In the genomic region with DNA sequence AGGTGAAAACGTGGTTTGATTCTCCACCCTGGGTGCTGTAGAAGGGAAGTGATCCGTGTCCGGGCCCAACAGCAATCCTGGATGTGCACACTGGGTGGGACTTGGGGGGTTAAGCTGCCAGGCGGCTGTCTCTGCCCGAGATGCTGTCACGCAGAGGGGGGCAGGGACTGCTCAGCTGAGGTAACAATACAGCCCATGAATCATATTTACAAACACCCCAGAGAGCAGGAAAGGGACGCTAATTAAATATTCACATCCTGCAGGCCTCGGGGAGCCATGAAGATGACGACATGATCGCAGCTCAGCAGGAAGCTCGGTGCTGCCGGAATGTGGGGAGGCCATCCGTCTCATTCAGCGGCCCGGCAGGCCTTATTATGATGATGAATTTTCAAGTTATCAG, we compare ENCODE assay signal across 9 cellular contexts. TPM values are rescaled to one million over a fixed set of nuclear protein-coding genes. Genes with fewer than 3 reads are reported as not detected.
DNase-seq lines count a peak whose midpoint lies in the region; ATAC-seq and TF ChIP-seq lines count a peak whose summit lies in the region.
"Had no signal": no experiment of that assay in that cellular context is flagged by ENCODE, and none has a peak within 500 bp of the region (broad histone marks: within the 10 kb centered on the region; RNA-seq: fewer than 3 reads in every experiment).

No MANE protein-coding gene starts in this region.

- TF ChIP-seq CTCF in astrocyte of the cerebellum (IDR thresholded peaks at IDR 0.05; ENCODE audit: low read depth, low read length, missing control alignments) = no peak
- TF ChIP-seq CTCF in lower lobe of right lung (IDR thresholded peaks at IDR 0.05) = no peak

- in situ Hi-C loops in astrocyte of the cerebellum (cut with HindIII; ENCODE audit: low sequenced_read_pairs) = no loop called here

- H3K27ac ChIP-seq in lower lobe of right lung = peak overlapping the region; percentile 58

- H3K36me3 ChIP-seq in lower lobe of right lung = no peaks in the 10 kb centered on the region

- H3K4me3 ChIP-seq in astrocyte of the cerebellum (ENCODE audit: low read depth, low read length) (no peak overlapping the region), lower lobe of right lung (no peak overlapping the region)

- peak in 1 of 2 donors; percentile 24 for ATAC-seq in lower lobe of right lung
- ATAC-seq in HG02970 (IDR thresholded peaks at IDR 0.05; ENCODE audit: low FRiP score, unreplicated experiment) = no peak
- ATAC-seq in HG02763 (IDR thresholded peaks at IDR 0.05; ENCODE audit: unreplicated experiment) = no peak

- H3K4me1 ChIP-seq in lower lobe of right lung = no peaks in the 10 kb centered on the region

- DNase-seq in AG20443 (ENCODE audit: low spot score) (peak; percentile 81), M059J (ENCODE audit: low read depth) (peak; percentile 73), astrocyte of the cerebellum (ENCODE audit: low read depth) (peak; percentile 47), lower lobe of right lung (peak; percentile 40), islet precursor cell (no peak), amygdala (lab: John Stamatoyannopoulos, UW) (no peak)

- no peaks in the 10 kb centered on the region for H3K27me3 ChIP-seq in lower lobe of right lung (ENCODE audit: low read depth)

- no peaks in the 10 kb centered on the region for H3K9me3 ChIP-seq in lower lobe of right lung

- intact Hi-C loops in lower lobe of right lung (cut with DNase I) = no loop called here

RNA-seq across cellular contexts. Expression of a gene that starts 17.9 kb away (rescaled TPM):
- total RNA-seq in M059J (2014; rRNA removed; shearing (Covaris generic)) = not detected in 2 replicates
- total RNA-seq in lower lobe of right lung = not detected
- total RNA-seq: SK-MEL-5 had no signal

RNA-seq across cellular contexts. Expression of a gene that starts 22.8 kb away (rescaled TPM):
- total RNA-seq in M059J (2014; rRNA removed; shearing (Covaris generic)) = 61.7 and 64.5 TPM in 2 replicates
- 44.4 TPM for total RNA-seq in lower lobe of right lung

RNA-seq across cellular contexts. Expression of a gene that starts 57.9 kb away (rescaled TPM):
- 2.3 TPM in 1 of 2 replicates, not detected in the other for total RNA-seq in M059J (2014; rRNA removed; shearing (Covaris generic))
- 34.4 TPM for total RNA-seq in lower lobe of right lung

Comparison
In these comparisons a context has a peak if more than half of its experiments do, and no peak if none do; other contexts are left out.
1. DNase-seq: peak in AG20443 (single experiment), M059J (single experiment), astrocyte of the cerebellum (single experiment) and lower lobe of right lung (single experiment); none in islet precursor cell (single experiment) and amygdala (0 of 56).
2. RNA of a gene that starts 57.9 kb away (total RNA-seq): 34.4 TPM in lower lobe of right lung (single experiment); 2.3 TPM in M059J; every median in the first group is over 10 times any median in the second.